ENCODE assay signal across 11 cellular contexts in the genomic region with DNA sequence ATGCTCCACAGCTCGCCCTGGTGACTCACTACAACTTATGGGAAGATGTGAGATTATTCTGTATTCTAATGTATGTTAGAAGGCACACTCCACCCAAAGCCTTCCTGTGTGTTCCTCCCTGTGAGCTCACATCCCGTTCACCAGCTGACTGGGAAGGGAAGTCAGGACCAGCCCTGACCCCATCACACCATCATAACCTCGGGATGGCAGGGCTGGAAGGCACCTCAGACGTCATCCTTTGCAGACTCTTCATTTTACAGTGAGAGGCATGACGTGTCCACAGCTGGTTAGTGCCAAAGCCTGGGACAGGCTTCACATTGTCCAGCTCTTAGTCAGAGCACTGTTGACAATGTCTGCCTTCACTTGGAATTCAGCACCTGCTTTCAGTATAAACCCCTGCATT.
DNase-seq lines count a peak whose midpoint lies in the region; ATAC-seq, FAIRE-seq and TF ChIP-seq lines count a peak whose summit lies in the region.
"Had no signal": no experiment of that assay in that cellular context is flagged by ENCODE, and none has a peak within 500 bp of the region (broad histone marks: within the 10 kb centered on the region; RNA-seq: fewer than 3 reads in every experiment).

No MANE protein-coding gene starts in this region.

- ATAC-seq in gastrocnemius medialis (no peak), left lobe of liver (no peak)
- ATAC-seq: effector memory CD8-positive, alpha-beta T cell had no signal

- peak; percentile 65 for DNase-seq in AG04449 (ENCODE audit: low read depth, low spot score)
- DNase-seq in NCI-H460 (ENCODE audit: extremely low read depth, low read depth), result peak; percentile 88
- DNase-seq in endothelial cell of umbilical vein (ENCODE audit: low read depth, low spot score), result peak; percentile 87
- DNase-seq in midbrain (lab: John Stamatoyannopoulos, UW), result peak; percentile 50
- no peak for DNase-seq in WERI-Rb-1
- no peak for DNase-seq in NCI-H1105 (lab: John Stamatoyannopoulos, UW)
- no peak for DNase-seq in gastrocnemius medialis
- DNase-seq in left lobe of liver (ENCODE audit: low spot score), result no peak
- DNase-seq: BE2C; effector memory CD8-positive, alpha-beta T cell; RPMI8226 had no signal

- TF ChIP-seq POLR2A in endothelial cell of umbilical vein (IDR thresholded peaks at IDR 0.05; ENCODE audit: low read depth, low read length) (no peak), gastrocnemius medialis (IDR thresholded peaks at IDR 0.05) (no peak)

- CTCF ChIA-PET in AG04449 (lab: Yijun Ruan, JAX), result interaction anchor here (1.0 to 1.2 kb wide), 2 partner anchors 9 to 579 kb away, joined by 3 to 4 read pairs; no protein-coding TSS in a partner anchor
- CTCF ChIA-PET in endothelial cell of umbilical vein (lab: Charles Lee), result interaction anchor here (0.7 to 1.0 kb wide), 3 partner anchors 90 to 436 kb away, joined by 3 to 5 read pairs (median 3); no protein-coding TSS in a partner anchor

- peak overlapping the region; percentile 72 for H3K27ac ChIP-seq in endothelial cell of umbilical vein (ENCODE audit: insufficient read depth, low read depth, low read length)
- H3K27ac ChIP-seq in WERI-Rb-1, result no peak overlapping the region
- H3K27ac ChIP-seq in gastrocnemius medialis, result no peak overlapping the region

- peak; percentile 98 for FAIRE-seq in endothelial cell of umbilical vein (lab: Jason Lieb, UNC)

- peak overlapping the region; percentile 6 for H3K9ac ChIP-seq in endothelial cell of umbilical vein (replicated peaks; ENCODE audit: extremely low read depth, insufficient read depth, low read length)

- in situ Hi-C loops in gastrocnemius medialis (cut with MboI; ENCODE audit: low sequenced_read_pairs in 4 of 4), result no loop called here

- H3K9me3 ChIP-seq in endothelial cell of umbilical vein (replicated peaks; ENCODE audit: control insufficient read depth, insufficient read depth, low read length) (no peaks in the 10 kb centered on the region), WERI-Rb-1 (ENCODE audit: severe bottlenecking) (no peaks in the 10 kb centered on the region), gastrocnemius medialis (no peaks in the 10 kb centered on the region)
- H3K9me3 ChIP-seq: BE2C had no signal

- dilution Hi-C loops in endothelial cell of umbilical vein (cut with MboI; ENCODE audit: extremely low pct_ligation_motif_present, low sequenced_read_pairs), result no loop called here

- no peak overlapping the region for H3K4me2 ChIP-seq in endothelial cell of umbilical vein (ENCODE audit: insufficient read depth, low read length)

- no peaks in the 10 kb centered on the region for H3K79me2 ChIP-seq in endothelial cell of umbilical vein (ENCODE audit: control insufficient read depth, insufficient read depth, low read length)

- no peaks in the 10 kb centered on the region for H3K27me3 ChIP-seq in endothelial cell of umbilical vein (ENCODE audit: control insufficient read depth in 2 of 2, insufficient read depth in 2 of 2, low read length in 2 of 2)
- no peaks in the 10 kb centered on the region for H3K27me3 ChIP-seq in WERI-Rb-1 (ENCODE audit: insufficient read depth, low read depth, severe bottlenecking)
- no peaks in the 10 kb centered on the region for H3K27me3 ChIP-seq in gastrocnemius medialis
- H3K27me3 ChIP-seq: BE2C had no signal

- POLR2A ChIA-PET in AG04449 (lab: Yijun Ruan, JAX) (interaction anchor here (0.7 kb wide), 1 partner anchor 10 kb away, joined by 3 read pairs; no protein-coding TSS in a partner anchor), endothelial cell of umbilical vein (lab: Charles Lee) (no interaction called here)

- no TSS peak for BruUV-seq in endothelial cell of umbilical vein (replicated peaks; lab: Mats Ljungman, UMichigan)

- no peaks in the 10 kb centered on the region for H4K20me1 ChIP-seq in endothelial cell of umbilical vein (replicated peaks; ENCODE audit: control insufficient read depth, extremely low read depth, insufficient read depth, low read length)

- H3K4me1 ChIP-seq in endothelial cell of umbilical vein (ENCODE audit: control insufficient read depth, extremely low read depth, insufficient read depth, low read length), result peaks cover 20% of the 10 kb centered on the region
- peaks cover 12 to 18% of the 10 kb centered on the region in 2 donors for H3K4me1 ChIP-seq in gastrocnemius medialis
- H3K4me1 ChIP-seq: BE2C had no signal

- no peaks in the 10 kb centered on the region for H3K9me1 ChIP-seq in endothelial cell of umbilical vein (replicated peaks; ENCODE audit: control insufficient read depth, extremely low read depth, insufficient read depth, low read length)

- TF ChIP-seq CTCF in AG04449 (IDR thresholded peaks at IDR 0.05; ENCODE audit: insufficient read depth, low read length, missing control alignments) (no peak), endothelial cell of umbilical vein (IDR thresholded peaks at IDR 0.05; ENCODE audit: extremely low read depth in 1 of 2, insufficient read depth in 1 of 2, low read depth in 1 of 2, low read length in 2 of 2) (no peak), WERI-Rb-1 (IDR thresholded peaks at IDR 0.05; ENCODE audit: low read depth, low read length) (no peak), gastrocnemius medialis (IDR thresholded peaks at IDR 0.05 in 4 of 5, conservative IDR thresholded peaks at IDR 0.05 in 1 of 5) (no peak)

- intact Hi-C loops in endothelial cell of umbilical vein (cut with micrococcal nuclease), result loop anchor here (1.0 kb wide), 3 partner anchors 16 to 116 kb away; no protein-coding TSS in a partner anchor
- intact Hi-C loops in gastrocnemius medialis (cut with DNase I; ENCODE audit: low total_unique reads), result no loop called here

- H2AFZ ChIP-seq in endothelial cell of umbilical vein (ENCODE audit: low read depth, low read length), result no peak overlapping the region

- H3K4me3 ChIP-seq in AG04449 (ENCODE audit: low read depth, low read length), result no peak overlapping the region
- H3K4me3 ChIP-seq in endothelial cell of umbilical vein (replicated peaks in 1 of 3; ENCODE audit: insufficient read depth in 1 of 3, low read depth in 1 of 3, low read length in 3 of 3), result no peak overlapping the region
- no peak overlapping the region for H3K4me3 ChIP-seq in WERI-Rb-1 (ENCODE audit: low read depth, low read length)
- H3K4me3 ChIP-seq in gastrocnemius medialis, result no peak overlapping the region

- no peaks in the 10 kb centered on the region for H3K36me3 ChIP-seq in endothelial cell of umbilical vein (ENCODE audit: control insufficient read depth in 2 of 2, extremely low read depth in 1 of 2, insufficient read depth in 2 of 2, low read length in 2 of 2)
- no peaks in the 10 kb centered on the region for H3K36me3 ChIP-seq in WERI-Rb-1
- no peaks in the 10 kb centered on the region for H3K36me3 ChIP-seq in gastrocnemius medialis
- H3K36me3 ChIP-seq: BE2C had no signal

TF ChIP-seq in endothelial cell of umbilical vein, 7 proteins besides CTCF, POLR2A, EP300 and RAD21:
- TF ChIP-seq, protein P1, sequence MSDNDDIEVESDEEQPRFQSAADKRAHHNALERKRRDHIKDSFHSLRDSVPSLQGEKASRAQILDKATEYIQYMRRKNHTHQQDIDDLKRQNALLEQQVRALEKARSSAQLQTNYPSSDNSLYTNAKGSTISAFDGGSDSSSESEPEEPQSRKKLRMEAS (IDR thresholded peaks at IDR 0.05; ENCODE audit: insufficient read depth, insufficient read length), result no peak
- TF ChIP-seq GATA2 (IDR thresholded peaks at IDR 0.05; ENCODE audit: insufficient read depth, insufficient read length, low read depth, low read length), result peak; percentile 75
- peak; percentile 95 for TF ChIP-seq FOS (IDR thresholded peaks at IDR 0.05; ENCODE audit: borderline replicate concordance, insufficient read depth, low read length)
- no peak for TF ChIP-seq EZH2 (IDR thresholded peaks at IDR 0.05; ENCODE audit: borderline replicate concordance, low read depth, low read length, severe bottlenecking)
- TF ChIP-seq POLR2AphosphoS5 (IDR thresholded peaks at IDR 0.05; ENCODE audit: insufficient read depth, low read depth, low read length), result peak; percentile 75
- peak; percentile 73 for TF ChIP-seq JUN (IDR thresholded peaks at IDR 0.05; ENCODE audit: borderline replicate concordance, insufficient read depth, insufficient read length, low read depth)
- TF ChIP-seq MYC (IDR thresholded peaks at IDR 0.05; ENCODE audit: low read depth, low read length), result no peak

Comparison
In these comparisons a context has a peak if more than half of its experiments do, and no peak if none do; other contexts are left out.
1. DNase-seq: peak in AG04449 (single experiment), NCI-H460 (single experiment), endothelial cell of umbilical vein (single experiment) and midbrain (single experiment); none in WERI-Rb-1 (single experiment), NCI-H1105 (single experiment), gastrocnemius medialis (0 of 2) and left lobe of liver (single experiment).